Comparison of ENCODE assay signal across 1 cellular context in genomic region chr7:155953781-155954549, GRCh38.
TF ChIP-seq lines count a peak whose summit lies in the region.

No MANE protein-coding gene starts in this region.

TF ChIP-seq in HepG2, 621 proteins besides CTCF, POLR2A, EP300 and RAD21 (continued from another document and continues in another):
- TF ChIP-seq, protein P1, sequence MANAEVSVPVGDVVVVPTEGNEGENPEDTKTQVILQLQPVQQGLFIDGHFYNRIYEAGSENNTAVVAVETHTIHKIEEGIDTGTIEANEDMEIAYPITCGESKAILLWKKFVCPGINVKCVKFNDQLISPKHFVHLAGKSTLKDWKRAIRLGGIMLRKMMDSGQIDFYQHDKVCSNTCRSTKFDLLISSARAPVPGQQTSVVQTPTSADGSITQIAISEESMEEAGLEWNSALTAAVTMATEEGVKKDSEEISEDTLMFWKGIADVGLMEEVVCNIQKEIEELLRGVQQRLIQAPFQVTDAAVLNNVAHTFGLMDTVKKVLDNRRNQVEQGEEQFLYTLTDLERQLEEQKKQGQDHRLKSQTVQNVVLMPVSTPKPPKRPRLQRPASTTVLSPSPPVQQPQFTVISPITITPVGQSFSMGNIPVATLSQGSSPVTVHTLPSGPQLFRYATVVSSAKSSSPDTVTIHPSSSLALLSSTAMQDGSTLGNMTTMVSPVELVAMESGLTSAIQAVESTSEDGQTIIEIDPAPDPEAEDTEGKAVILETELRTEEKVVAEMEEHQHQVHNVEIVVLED (CRISPR knock-in tag; IDR thresholded peaks at IDR 0.05; ENCODE audit: borderline replicate concordance) = peak; percentile 51; the same call in 1 of the 2 replicates
- TF ChIP-seq TARDBP (CRISPR knock-in tag; IDR thresholded peaks at IDR 0.05) = peak; percentile 57; the same call in 1 of the 2 replicates
- TF ChIP-seq KDM1A (CRISPR knock-in tag; IDR thresholded peaks at IDR 0.05) = no peak
- TF ChIP-seq, protein P2, sequence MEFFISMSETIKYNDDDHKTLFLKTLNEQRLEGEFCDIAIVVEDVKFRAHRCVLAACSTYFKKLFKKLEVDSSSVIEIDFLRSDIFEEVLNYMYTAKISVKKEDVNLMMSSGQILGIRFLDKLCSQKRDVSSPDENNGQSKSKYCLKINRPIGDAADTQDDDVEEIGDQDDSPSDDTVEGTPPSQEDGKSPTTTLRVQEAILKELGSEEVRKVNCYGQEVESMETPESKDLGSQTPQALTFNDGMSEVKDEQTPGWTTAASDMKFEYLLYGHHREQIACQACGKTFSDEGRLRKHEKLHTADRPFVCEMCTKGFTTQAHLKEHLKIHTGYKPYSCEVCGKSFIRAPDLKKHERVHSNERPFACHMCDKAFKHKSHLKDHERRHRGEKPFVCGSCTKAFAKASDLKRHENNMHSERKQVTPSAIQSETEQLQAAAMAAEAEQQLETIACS (CRISPR knock-in tag; IDR thresholded peaks at IDR 0.05) = no peak
- TF ChIP-seq ZNF780A (CRISPR knock-in tag; IDR thresholded peaks at IDR 0.05) = no peak
- TF ChIP-seq CBX2 (IDR thresholded peaks at IDR 0.05; ENCODE audit: low read depth, low read length) = no peak
- TF ChIP-seq CBX2 (CRISPR knock-in tag; IDR thresholded peaks at IDR 0.05; ENCODE audit: low read depth) = no peak
- no peak for TF ChIP-seq KLF16 (CRISPR knock-in tag; IDR thresholded peaks at IDR 0.05)
- TF ChIP-seq ZNF12 (CRISPR knock-in tag; IDR thresholded peaks at IDR 0.05) = no peak
- peak; percentile 92 for TF ChIP-seq ZEB1 (IDR thresholded peaks at IDR 0.05; ENCODE audit: insufficient replicate concordance, low read depth)
- no peak for TF ChIP-seq HOXA9 (CRISPR knock-in tag; IDR thresholded peaks at IDR 0.05; ENCODE audit: borderline replicate concordance)
- no peak for TF ChIP-seq ZNF124 (CRISPR knock-in tag; IDR thresholded peaks at IDR 0.05)
- TF ChIP-seq ZNF557 (CRISPR knock-in tag; IDR thresholded peaks at IDR 0.05) = 0 out of 2 replicates have a peak, but pooled peaks have one; percentile 44
- no peak for TF ChIP-seq ZNF512 (CRISPR knock-in tag; IDR thresholded peaks at IDR 0.05)
- no peak for TF ChIP-seq HNF4G (IDR thresholded peaks at IDR 0.05; ENCODE audit: borderline replicate concordance, low read depth, low read length)
- TF ChIP-seq HNF4G (CRISPR knock-in tag; IDR thresholded peaks at IDR 0.05; ENCODE audit: borderline replicate concordance, low read depth) = no peak
- no peak for TF ChIP-seq LCORL (IDR thresholded peaks at IDR 0.05)
- TF ChIP-seq LCORL (CRISPR knock-in tag; IDR thresholded peaks at IDR 0.05) = 0 out of 2 replicates have a peak, but pooled peaks have one; percentile 23
- TF ChIP-seq MYPOP (CRISPR knock-in tag; IDR thresholded peaks at IDR 0.05) = 0 out of 2 replicates have a peak, but pooled peaks have one; percentile 46
- TF ChIP-seq MYNN (CRISPR knock-in tag; IDR thresholded peaks at IDR 0.05; ENCODE audit: low read depth) = no peak
- TF ChIP-seq ZZZ3 (CRISPR knock-in tag; IDR thresholded peaks at IDR 0.05; ENCODE audit: borderline replicate concordance) = no peak
- TF ChIP-seq, protein P3, sequence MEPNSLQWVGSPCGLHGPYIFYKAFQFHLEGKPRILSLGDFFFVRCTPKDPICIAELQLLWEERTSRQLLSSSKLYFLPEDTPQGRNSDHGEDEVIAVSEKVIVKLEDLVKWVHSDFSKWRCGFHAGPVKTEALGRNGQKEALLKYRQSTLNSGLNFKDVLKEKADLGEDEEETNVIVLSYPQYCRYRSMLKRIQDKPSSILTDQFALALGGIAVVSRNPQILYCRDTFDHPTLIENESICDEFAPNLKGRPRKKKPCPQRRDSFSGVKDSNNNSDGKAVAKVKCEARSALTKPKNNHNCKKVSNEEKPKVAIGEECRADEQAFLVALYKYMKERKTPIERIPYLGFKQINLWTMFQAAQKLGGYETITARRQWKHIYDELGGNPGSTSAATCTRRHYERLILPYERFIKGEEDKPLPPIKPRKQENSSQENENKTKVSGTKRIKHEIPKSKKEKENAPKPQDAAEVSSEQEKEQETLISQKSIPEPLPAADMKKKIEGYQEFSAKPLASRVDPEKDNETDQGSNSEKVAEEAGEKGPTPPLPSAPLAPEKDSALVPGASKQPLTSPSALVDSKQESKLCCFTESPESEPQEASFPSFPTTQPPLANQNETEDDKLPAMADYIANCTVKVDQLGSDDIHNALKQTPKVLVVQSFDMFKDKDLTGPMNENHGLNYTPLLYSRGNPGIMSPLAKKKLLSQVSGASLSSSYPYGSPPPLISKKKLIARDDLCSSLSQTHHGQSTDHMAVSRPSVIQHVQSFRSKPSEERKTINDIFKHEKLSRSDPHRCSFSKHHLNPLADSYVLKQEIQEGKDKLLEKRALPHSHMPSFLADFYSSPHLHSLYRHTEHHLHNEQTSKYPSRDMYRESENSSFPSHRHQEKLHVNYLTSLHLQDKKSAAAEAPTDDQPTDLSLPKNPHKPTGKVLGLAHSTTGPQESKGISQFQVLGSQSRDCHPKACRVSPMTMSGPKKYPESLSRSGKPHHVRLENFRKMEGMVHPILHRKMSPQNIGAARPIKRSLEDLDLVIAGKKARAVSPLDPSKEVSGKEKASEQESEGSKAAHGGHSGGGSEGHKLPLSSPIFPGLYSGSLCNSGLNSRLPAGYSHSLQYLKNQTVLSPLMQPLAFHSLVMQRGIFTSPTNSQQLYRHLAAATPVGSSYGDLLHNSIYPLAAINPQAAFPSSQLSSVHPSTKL (CRISPR knock-in tag; IDR thresholded peaks at IDR 0.05) = peak; percentile 66
- TF ChIP-seq TSC22D2 (CRISPR knock-in tag; IDR thresholded peaks at IDR 0.05; ENCODE audit: borderline replicate concordance) = no peak
- peak; percentile 77 for TF ChIP-seq ZFX (CRISPR knock-in tag; IDR thresholded peaks at IDR 0.05; ENCODE audit: low read depth)
- TF ChIP-seq, protein P4, sequence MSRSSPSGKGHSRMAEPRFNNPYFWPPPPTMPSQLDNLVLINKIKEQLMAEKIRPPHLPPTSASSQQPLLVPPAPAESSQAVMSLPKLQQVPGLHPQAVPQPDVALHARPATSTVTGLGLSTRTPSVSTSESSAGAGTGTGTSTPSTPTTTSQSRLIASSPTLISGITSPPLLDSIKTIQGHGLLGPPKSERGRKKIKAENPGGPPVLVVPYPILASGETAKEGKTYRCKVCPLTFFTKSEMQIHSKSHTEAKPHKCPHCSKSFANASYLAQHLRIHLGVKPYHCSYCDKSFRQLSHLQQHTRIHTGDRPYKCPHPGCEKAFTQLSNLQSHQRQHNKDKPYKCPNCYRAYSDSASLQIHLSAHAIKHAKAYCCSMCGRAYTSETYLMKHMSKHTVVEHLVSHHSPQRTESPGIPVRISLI (CRISPR knock-in tag; IDR thresholded peaks at IDR 0.05; ENCODE audit: borderline replicate concordance) = no peak
- TF ChIP-seq POGK (CRISPR knock-in tag; conservative IDR thresholded peaks at IDR 0.05) = peak; percentile 31; the same call in 1 of the 2 replicates
- no peak for TF ChIP-seq BATF2 (CRISPR knock-in tag; IDR thresholded peaks at IDR 0.05)
- no peak for TF ChIP-seq ZNF775 (CRISPR knock-in tag; IDR thresholded peaks at IDR 0.05; ENCODE audit: borderline replicate concordance)
- no peak for TF ChIP-seq ZBTB3 (CRISPR knock-in tag; IDR thresholded peaks at IDR 0.05; ENCODE audit: borderline replicate concordance, low read depth)
- no peak for TF ChIP-seq TRIM24 (CRISPR knock-in tag; IDR thresholded peaks at IDR 0.05)
- TF ChIP-seq ZNF724P (CRISPR knock-in tag; IDR thresholded peaks at IDR 0.05; ENCODE audit: borderline replicate concordance) = no peak
- TF ChIP-seq MEIS2 (CRISPR knock-in tag; IDR thresholded peaks at IDR 0.05) = 0 out of 2 replicates have a peak, but pooled peaks have one; percentile 66
- TF ChIP-seq KLF12 (CRISPR knock-in tag; IDR thresholded peaks at IDR 0.05; ENCODE audit: borderline replicate concordance) = peak; percentile 85; the same call in 1 of the 2 replicates
- no peak for TF ChIP-seq CHD4 (IDR thresholded peaks at IDR 0.05; ENCODE audit: borderline replicate concordance, low read length)
- TF ChIP-seq HDAC1 (CRISPR knock-in tag; IDR thresholded peaks at IDR 0.05) = peak; percentile 84
- TF ChIP-seq MAZ (IDR thresholded peaks at IDR 0.05; ENCODE audit: borderline replicate concordance, low read depth, low read length) = peak; percentile 76; the same call in 1 of the 2 replicates
- TF ChIP-seq MAZ (CRISPR knock-in tag; IDR thresholded peaks at IDR 0.05; ENCODE audit: low read depth) = peak; percentile 79
- peak; percentile 64; the same call in 1 of the 2 replicates for TF ChIP-seq ESRRA (CRISPR knock-in tag; IDR thresholded peaks at IDR 0.05; ENCODE audit: low read depth)
- no peak for TF ChIP-seq RFX3 (CRISPR knock-in tag; IDR thresholded peaks at IDR 0.05)
- TF ChIP-seq ZNF281 (CRISPR knock-in tag; IDR thresholded peaks at IDR 0.05; ENCODE audit: borderline replicate concordance) = no peak
- TF ChIP-seq, protein P5, sequence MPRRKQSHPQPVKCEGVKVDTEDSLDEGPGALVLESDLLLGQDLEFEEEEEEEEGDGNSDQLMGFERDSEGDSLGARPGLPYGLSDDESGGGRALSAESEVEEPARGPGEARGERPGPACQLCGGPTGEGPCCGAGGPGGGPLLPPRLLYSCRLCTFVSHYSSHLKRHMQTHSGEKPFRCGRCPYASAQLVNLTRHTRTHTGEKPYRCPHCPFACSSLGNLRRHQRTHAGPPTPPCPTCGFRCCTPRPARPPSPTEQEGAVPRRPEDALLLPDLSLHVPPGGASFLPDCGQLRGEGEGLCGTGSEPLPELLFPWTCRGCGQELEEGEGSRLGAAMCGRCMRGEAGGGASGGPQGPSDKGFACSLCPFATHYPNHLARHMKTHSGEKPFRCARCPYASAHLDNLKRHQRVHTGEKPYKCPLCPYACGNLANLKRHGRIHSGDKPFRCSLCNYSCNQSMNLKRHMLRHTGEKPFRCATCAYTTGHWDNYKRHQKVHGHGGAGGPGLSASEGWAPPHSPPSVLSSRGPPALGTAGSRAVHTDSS (CRISPR knock-in tag; conservative IDR thresholded peaks at IDR 0.05) = no peak
- no peak for TF ChIP-seq HCFC1 (IDR thresholded peaks at IDR 0.05; ENCODE audit: low read depth, low read length)
- no peak for TF ChIP-seq ZNF484 (CRISPR knock-in tag; IDR thresholded peaks at IDR 0.05; ENCODE audit: borderline replicate concordance, low read depth)
- no peak for TF ChIP-seq ELF1 (CRISPR knock-in tag; IDR thresholded peaks at IDR 0.05)
- TF ChIP-seq RFX1 (IDR thresholded peaks at IDR 0.05) = no peak
- TF ChIP-seq ARID2 (CRISPR knock-in tag; IDR thresholded peaks at IDR 0.05; ENCODE audit: borderline replicate concordance) = no peak
